15 cellular contexts compared by ENCODE assay signal in the genomic region with DNA sequence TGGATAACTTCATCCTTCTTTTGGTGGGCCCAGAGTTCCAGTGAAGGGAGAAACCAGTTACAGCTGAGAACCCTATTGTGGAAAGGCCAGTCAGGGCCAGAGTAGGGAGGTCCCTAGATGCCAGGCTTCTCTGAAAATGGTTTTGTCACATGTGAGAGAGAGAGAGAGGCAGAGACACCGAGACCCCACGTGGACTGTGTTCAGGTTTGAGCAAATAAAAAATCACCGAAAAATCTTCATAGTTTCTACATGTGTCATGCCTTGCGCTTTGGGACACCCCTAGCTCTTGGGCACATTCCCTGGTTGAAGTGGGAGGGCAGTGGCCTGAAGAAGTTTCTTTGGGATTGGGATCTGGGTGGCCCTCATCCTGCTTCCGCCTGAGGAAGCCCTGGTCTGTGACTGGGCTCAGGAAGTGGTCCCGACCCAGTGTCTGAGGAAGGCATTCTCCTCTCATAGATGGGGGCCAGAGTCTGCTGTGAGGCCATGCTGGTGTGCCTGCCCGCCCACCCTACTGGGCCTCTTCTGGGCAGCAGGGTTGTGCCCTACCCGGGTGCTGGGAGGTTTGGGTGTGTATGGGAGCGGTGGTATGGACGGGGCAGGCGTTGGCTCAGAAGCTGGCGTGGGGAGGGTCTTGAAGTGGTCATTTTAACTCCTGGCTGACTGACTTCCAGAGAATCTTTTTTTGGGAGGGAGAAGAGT. TPM values are rescaled to one million over a fixed set of nuclear protein-coding genes. Genes with fewer than 3 reads are reported as not detected.
DNase-seq lines count a peak whose midpoint lies in the region; ATAC-seq lines count a peak whose summit lies in the region.
"Had no signal": no experiment of that assay in that cellular context is flagged by ENCODE, and none has a peak within 500 bp of the region (broad histone marks: within the 10 kb centered on the region; RNA-seq: fewer than 3 reads in every experiment).

No MANE protein-coding gene starts in this region.

- no peak for ATAC-seq in CD4-positive, CD25-positive, alpha-beta regulatory T cell (ENCODE audit: low read depth in 2 of 2)
- ATAC-seq in GM18508 (IDR thresholded peaks at IDR 0.05; ENCODE audit: insufficient read depth, unreplicated experiment), result peak; percentile 43
- ATAC-seq in activated T-cell treated with anti-CD3 and anti-CD28 coated beads, Interleukin-2, amount 50 U/mL, for 72 hours (replicated peaks in 1 of 2), result peak; percentile 54 to 72
- ATAC-seq in naive thymus-derived CD8-positive, alpha-beta T cell, result no peak
- ATAC-seq in GM21423 (IDR thresholded peaks at IDR 0.05; ENCODE audit: unreplicated experiment), result no peak
- no peak for ATAC-seq in GM19463 (IDR thresholded peaks at IDR 0.05; ENCODE audit: unreplicated experiment)
- no peak for ATAC-seq in HG03571 (IDR thresholded peaks at IDR 0.05; ENCODE audit: unreplicated experiment)
- ATAC-seq: esophagus mucosa, left lobe of liver had no signal

- H3K9me3 ChIP-seq in CD4-positive, CD25-positive, alpha-beta regulatory T cell (ENCODE audit: control insufficient read depth in 2 of 2, low read length in 2 of 2), result no peaks in the 10 kb centered on the region
- H3K9me3 ChIP-seq: SK-N-SH had no signal

- no peaks in the 10 kb centered on the region for H3K27me3 ChIP-seq in CD4-positive, CD25-positive, alpha-beta regulatory T cell (ENCODE audit: control insufficient read depth, insufficient read depth, low read length)

- peaks cover 13% of the 10 kb centered on the region for H3K36me3 Mint-ChIP-seq in CD4-positive, CD25-positive, alpha-beta regulatory T cell
- peaks cover 5 to 21% of the 10 kb centered on the region in 2 donors for H3K36me3 Mint-ChIP-seq in activated T-cell treated with anti-CD3 and anti-CD28 coated beads, Interleukin-2, amount 50 U/mL, for 72 hours (ENCODE audit: insufficient read depth in 2 of 2)
- H3K36me3 Mint-ChIP-seq in naive thymus-derived CD8-positive, alpha-beta T cell, result peaks cover 0 to 31% (median 3%) of the 10 kb centered on the region in 3 donors

- peaks cover 35 to 99% (median 75%) of the 10 kb centered on the region in 4 donors for H3K4me1 Mint-ChIP-seq in CD4-positive, CD25-positive, alpha-beta regulatory T cell
- peaks cover 100% of the 10 kb centered on the region for H3K4me1 Mint-ChIP-seq in activated T-cell treated with anti-CD3 and anti-CD28 coated beads, Interleukin-2, amount 50 U/mL, for 72 hours (ENCODE audit: low read depth)
- peaks cover 42 to 98% (median 96%) of the 10 kb centered on the region in 4 donors for H3K4me1 Mint-ChIP-seq in naive thymus-derived CD8-positive, alpha-beta T cell

- POLR2A ChIA-PET in naive thymus-derived CD8-positive, alpha-beta T cell (lab: Charles Lee), result interaction anchor here (0.5 kb wide), 1 partner anchor 107 kb away, joined by 5 read pairs; no protein-coding TSS in a partner anchor

- H3K4me3 ChIP-seq in CD4-positive, CD25-positive, alpha-beta regulatory T cell (ENCODE audit: low read depth, low read length), result peak overlapping the region; percentile 47

- peak overlapping the region; percentile 17 to 78 (median 68) for H3K4me3 Mint-ChIP-seq in CD4-positive, CD25-positive, alpha-beta regulatory T cell
- peak overlapping the region; percentile 80 to 85 for H3K4me3 Mint-ChIP-seq in activated T-cell treated with anti-CD3 and anti-CD28 coated beads, Interleukin-2, amount 50 U/mL, for 72 hours
- peak overlapping the region; percentile 16 to 76 (median 65) for H3K4me3 Mint-ChIP-seq in naive thymus-derived CD8-positive, alpha-beta T cell
- H3K4me3 Mint-ChIP-seq: activated B cell treated with CpG ODN at 0.5 μM for 24 hours had no signal

- H3K9me3 Mint-ChIP-seq in CD4-positive, CD25-positive, alpha-beta regulatory T cell, result no peaks in the 10 kb centered on the region
- no peaks in the 10 kb centered on the region for H3K9me3 Mint-ChIP-seq in activated T-cell treated with anti-CD3 and anti-CD28 coated beads, Interleukin-2, amount 50 U/mL, for 72 hours
- H3K9me3 Mint-ChIP-seq in naive thymus-derived CD8-positive, alpha-beta T cell, result no peaks in the 10 kb centered on the region
- H3K9me3 Mint-ChIP-seq: activated B cell treated with CpG ODN at 0.5 μM for 24 hours had no signal

- DNase-seq in CD4-positive, CD25-positive, alpha-beta regulatory T cell, result no peak
- DNase-seq in activated T-cell treated with anti-CD3 and anti-CD28 coated beads, Interleukin-2, amount 50 U/mL, for 72 hours, result no peak
- DNase-seq in naive thymus-derived CD8-positive, alpha-beta T cell, result no peak
- DNase-seq: activated B cell treated with CpG ODN at 0.5 μM for 24 hours, GDM1, hippocampal formation, NCI-H1092, SK-N-SH had no signal

- peak overlapping the region; percentile 67 to 96 (median 85) for H3K27ac Mint-ChIP-seq in CD4-positive, CD25-positive, alpha-beta regulatory T cell
- peak overlapping the region; percentile 97 for H3K27ac Mint-ChIP-seq in activated T-cell treated with anti-CD3 and anti-CD28 coated beads, Interleukin-2, amount 50 U/mL, for 72 hours
- peak overlapping the region; percentile 87 to 95 (median 92) for H3K27ac Mint-ChIP-seq in naive thymus-derived CD8-positive, alpha-beta T cell

- peaks cover 97% of the 10 kb centered on the region for H3K4me1 ChIP-seq in CD4-positive, CD25-positive, alpha-beta regulatory T cell (ENCODE audit: control insufficient read depth, insufficient read depth, low read length, poor library complexity, severe bottlenecking)

- peak overlapping the region; percentile 58 for H3K27ac ChIP-seq in CD4-positive, CD25-positive, alpha-beta regulatory T cell (ENCODE audit: insufficient read depth, low read length, poor library complexity, severe bottlenecking)
- H3K27ac ChIP-seq: C4-2B had no signal

- peaks cover 19% of the 10 kb centered on the region for H3K36me3 ChIP-seq in CD4-positive, CD25-positive, alpha-beta regulatory T cell (ENCODE audit: control insufficient read depth, insufficient read depth, low read length)

- H3K27me3 Mint-ChIP-seq in CD4-positive, CD25-positive, alpha-beta regulatory T cell, result no peaks in the 10 kb centered on the region
- H3K27me3 Mint-ChIP-seq in activated T-cell treated with anti-CD3 and anti-CD28 coated beads, Interleukin-2, amount 50 U/mL, for 72 hours (ENCODE audit: low read depth), result no peaks in the 10 kb centered on the region
- H3K27me3 Mint-ChIP-seq in naive thymus-derived CD8-positive, alpha-beta T cell, result no peaks in the 10 kb centered on the region
- H3K27me3 Mint-ChIP-seq: activated B cell treated with CpG ODN at 0.5 μM for 24 hours had no signal

RNA-seq across cellular contexts. Expression of gene NCK2, which starts 16.1 kb away (rescaled TPM):
- 167 TPM for total RNA-seq in CD4-positive, CD25-positive, alpha-beta regulatory T cell
- polyA plus RNA-seq in CD4-positive, CD25-positive, alpha-beta regulatory T cell, result 10 to 100 TPM; 44.8 to 62.3 (median 58.6) TPM
- 100 to 1,000 TPM; 159 to 161 TPM for total RNA-seq in activated T-cell treated with anti-CD3 and anti-CD28 coated beads, Interleukin-2, amount 50 U/mL, for 72 hours
- 100 to 1,000 TPM; 119 to 124 TPM for total RNA-seq in naive thymus-derived CD8-positive, alpha-beta T cell
- 100 to 1,000 TPM in 1 of 3 donors, 10 to 100 TPM in 2; 36.6 to 110 (median 67.8) TPM for polyA plus RNA-seq in naive thymus-derived CD8-positive, alpha-beta T cell

Comparison
In these comparisons a context has a peak if more than half of its experiments do, and no peak if none do; other contexts are left out.
1. ATAC-seq: peak in GM18508 (single experiment) and activated T-cell treated with anti-CD3 and anti-CD28 coated beads, Interleukin-2, amount 50 U/mL, for 72 hours (2 of 2); none in CD4-positive, CD25-positive, alpha-beta regulatory T cell (0 of 2), naive thymus-derived CD8-positive, alpha-beta T cell (0 of 2), GM21423 (single experiment), GM19463 (single experiment) and HG03571 (single experiment).
2. Peak in every context shown above with its lines, with median percentiles within 50 percentile points of each other: H3K27ac Mint-ChIP-seq and H3K4me3 Mint-ChIP-seq.